Comparison of ENCODE assay signal across 1 cellular context in the genomic region with DNA sequence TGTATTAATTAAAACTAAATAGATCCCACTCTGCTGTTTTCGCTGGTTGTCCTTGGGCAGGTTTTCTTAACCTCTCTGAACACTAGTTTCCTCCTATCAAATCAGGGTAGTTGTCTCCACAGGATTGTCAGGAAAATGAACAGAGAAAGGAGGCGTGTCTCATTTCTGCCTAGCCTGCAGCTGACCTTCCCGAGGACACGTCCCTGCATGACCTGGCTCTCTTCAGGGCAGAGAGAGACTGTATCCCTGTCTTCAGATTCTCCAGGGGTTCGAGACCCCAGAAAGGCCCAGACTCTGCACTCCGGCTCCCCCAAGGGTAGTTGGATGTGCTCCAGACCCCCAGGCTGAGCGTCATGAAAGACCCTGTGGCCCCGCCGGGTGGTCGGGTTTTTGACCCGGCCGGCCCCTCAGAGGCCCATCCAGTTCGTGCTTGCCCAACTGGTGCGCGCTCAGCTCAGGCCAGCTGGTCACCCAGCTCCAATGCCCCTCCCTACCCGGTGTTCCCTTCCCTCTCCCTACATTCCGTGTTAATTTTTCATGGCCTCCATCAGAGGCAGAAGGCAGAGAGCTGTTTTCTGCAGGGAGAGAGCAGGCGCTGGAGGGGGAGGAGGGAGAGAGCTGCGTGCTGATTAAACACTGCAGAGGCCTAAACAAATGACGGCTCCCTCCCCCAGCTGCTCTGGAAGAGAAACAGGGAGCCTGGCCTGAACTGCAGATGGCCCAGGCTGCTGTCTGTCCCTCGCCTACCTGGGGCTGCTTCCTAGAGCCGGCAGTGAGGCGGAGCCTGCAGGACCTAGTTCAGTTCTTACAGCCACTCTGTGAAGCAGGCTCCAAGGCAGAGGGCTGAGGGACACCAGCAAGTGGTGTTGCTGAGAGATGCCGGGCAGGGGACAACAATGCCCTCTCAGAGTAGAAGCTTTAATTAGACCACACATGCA.
TF ChIP-seq lines count a peak whose summit lies in the region.

No MANE protein-coding gene starts in this region.

TF ChIP-seq in SK-N-SH treated with all-trans-retinoic acid at 6 μM for 48 hours, 23 proteins besides CTCF, POLR2A, EP300 and RAD21 (continued from another document):
- TF ChIP-seq, protein P1, sequence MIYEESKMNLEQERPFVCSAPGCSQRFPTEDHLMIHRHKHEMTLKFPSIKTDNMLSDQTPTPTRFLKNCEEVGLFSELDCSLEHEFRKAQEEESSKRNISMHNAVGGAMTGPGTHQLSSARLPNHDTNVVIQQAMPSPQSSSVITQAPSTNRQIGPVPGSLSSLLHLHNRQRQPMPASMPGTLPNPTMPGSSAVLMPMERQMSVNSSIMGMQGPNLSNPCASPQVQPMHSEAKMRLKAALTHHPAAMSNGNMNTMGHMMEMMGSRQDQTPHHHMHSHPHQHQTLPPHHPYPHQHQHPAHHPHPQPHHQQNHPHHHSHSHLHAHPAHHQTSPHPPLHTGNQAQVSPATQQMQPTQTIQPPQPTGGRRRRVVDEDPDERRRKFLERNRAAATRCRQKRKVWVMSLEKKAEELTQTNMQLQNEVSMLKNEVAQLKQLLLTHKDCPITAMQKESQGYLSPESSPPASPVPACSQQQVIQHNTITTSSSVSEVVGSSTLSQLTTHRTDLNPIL (CRISPR knock-in tag; IDR thresholded peaks at IDR 0.05; ENCODE audit: low read depth): no peak
- no peak for TF ChIP-seq OSR1 (CRISPR knock-in tag; IDR thresholded peaks at IDR 0.05)
- TF ChIP-seq ZFP30 (CRISPR knock-in tag; IDR thresholded peaks at IDR 0.05): no peak
- TF ChIP-seq ZNF565 (CRISPR knock-in tag; conservative IDR thresholded peaks at IDR 0.05; ENCODE audit: low read depth): no peak; the same call in 1 of the 2 replicates
- TF ChIP-seq ZNF8 (CRISPR knock-in tag; IDR thresholded peaks at IDR 0.05): no peak
- TF ChIP-seq RARB (CRISPR knock-in tag; IDR thresholded peaks at IDR 0.05): no peak
